In the genomic region with DNA sequence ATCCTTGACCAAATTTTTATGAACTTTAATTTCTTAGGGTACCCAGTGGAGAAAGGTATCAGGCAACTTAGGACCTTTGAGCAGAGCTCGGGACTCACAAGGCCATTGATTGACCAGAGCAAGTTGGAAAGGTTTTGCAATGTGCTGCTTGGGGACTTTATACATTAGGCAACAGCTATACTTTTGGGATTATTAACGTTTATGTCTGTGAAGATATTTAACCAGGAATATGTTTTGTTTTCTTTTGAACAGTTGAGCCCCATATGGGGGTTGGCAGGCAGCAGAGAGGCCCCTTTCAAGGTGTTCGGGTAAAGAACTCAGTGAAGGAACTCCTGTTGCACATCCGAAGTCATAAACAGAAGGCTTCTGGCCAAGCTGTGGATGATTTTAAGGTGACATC, we compare ENCODE assay signal across 8 cellular contexts. TPM values are rescaled to one million over a fixed set of nuclear protein-coding genes. Genes with fewer than 3 reads are reported as not detected.
DNase-seq lines count a peak whose midpoint lies in the region; ATAC-seq and TF ChIP-seq lines count a peak whose summit lies in the region.

No MANE protein-coding gene starts in this region.

- H3K9me3 ChIP-seq in DND-41 (ENCODE audit: insufficient read depth, low read length, severe bottlenecking): no peaks in the 10 kb centered on the region
- H3K9me3 ChIP-seq in Peyer's patch: no peaks in the 10 kb centered on the region
- H3K9me3 ChIP-seq in esophagus (ENCODE audit: control insufficient read depth in 2 of 2, insufficient read depth in 1 of 2, low read depth in 1 of 2, low read length in 1 of 2): no peaks in the 10 kb centered on the region
- no peaks in the 10 kb centered on the region for H3K9me3 ChIP-seq in prostate gland

- TF ChIP-seq POLR2A in Peyer's patch (IDR thresholded peaks at IDR 0.05) (no peak), prostate gland (IDR thresholded peaks at IDR 0.05) (no peak)

- H3K36me3 ChIP-seq in DND-41 (ENCODE audit: insufficient read depth, low read length) (peaks cover 48% of the 10 kb centered on the region), Peyer's patch (peaks cover 3 to 50% (median 5%) of the 10 kb centered on the region in 3 donors), esophagus (ENCODE audit: control insufficient read depth in 2 of 2, insufficient read depth in 2 of 2, low read length in 1 of 2) (peaks cover 8 to 19% of the 10 kb centered on the region in 2 donors), prostate gland (peaks cover 5 to 10% of the 10 kb centered on the region in 2 donors)

- peaks cover 22% of the 10 kb centered on the region for H3K79me2 ChIP-seq in DND-41 (ENCODE audit: insufficient read depth, low read length)

- no peak for TF ChIP-seq CTCF in DND-41 (IDR thresholded peaks at IDR 0.05; ENCODE audit: borderline replicate concordance, extremely low read depth, low read length, poor library complexity, severe bottlenecking)
- no peak for TF ChIP-seq CTCF in Peyer's patch (IDR thresholded peaks at IDR 0.05)
- no peak for TF ChIP-seq CTCF in prostate gland (IDR thresholded peaks at IDR 0.05)

- no peak overlapping the region for H2AFZ ChIP-seq in DND-41 (ENCODE audit: low read depth, low read length)

- H3K4me3 ChIP-seq in DND-41 (ENCODE audit: low read depth in 1 of 2, low read length in 2 of 2): peak overlapping the region in 1 of 2 experiments; percentile 89; a peak in 2 of 4 replicates
- H3K4me3 ChIP-seq in Peyer's patch: peak overlapping the region; percentile 84 to 95 (median 92)
- peak overlapping the region; percentile 32 to 84 for H3K4me3 ChIP-seq in esophagus (ENCODE audit: low read depth in 1 of 2, low read length in 2 of 2)
- H3K4me3 ChIP-seq in prostate gland: peak overlapping the region; percentile 75 to 94

- ATAC-seq in DND-41 (ENCODE audit: insufficient read depth, low read depth) (no peak), HG03432 (IDR thresholded peaks at IDR 0.05; ENCODE audit: unreplicated experiment) (no peak)

- H3K27ac ChIP-seq in DND-41 (ENCODE audit: low read length) (peak overlapping the region; percentile 74; the same call in 1 of the 2 replicates), Peyer's patch (peak overlapping the region; percentile 99 to 100 (median 100)), esophagus (ENCODE audit: low read depth in 2 of 2, low read length in 1 of 2) (peak overlapping the region in 1 of 2 donors; percentile 39), prostate gland (peak overlapping the region; percentile 9 to 95)

- intact Hi-C loops in prostate gland (cut with DNase I): no loop called here

- H4K20me1 ChIP-seq in DND-41 (ENCODE audit: insufficient read depth, low read length): no peaks in the 10 kb centered on the region

- H3K4me2 ChIP-seq in DND-41 (ENCODE audit: insufficient read depth, low read length): peak overlapping the region; percentile 61

- peaks cover 23% of the 10 kb centered on the region for H3K4me1 ChIP-seq in DND-41 (ENCODE audit: insufficient read depth, low read length)
- H3K4me1 ChIP-seq in Peyer's patch: peaks cover 0 to 40% (median 3%) of the 10 kb centered on the region in 4 donors
- H3K4me1 ChIP-seq in esophagus (ENCODE audit: control insufficient read depth in 2 of 2, insufficient read depth in 2 of 2, low read length in 1 of 2): peaks cover 2 to 11% of the 10 kb centered on the region in 2 donors
- H3K4me1 ChIP-seq in prostate gland (replicated peaks): peaks cover 11% of the 10 kb centered on the region

- no peak overlapping the region for H3K9ac ChIP-seq in DND-41 (ENCODE audit: low read depth, low read length)

- H3K27me3 ChIP-seq in DND-41 (ENCODE audit: insufficient read depth, low read length, poor library complexity) (no peaks in the 10 kb centered on the region), Peyer's patch (no peaks in the 10 kb centered on the region), esophagus (ENCODE audit: control insufficient read depth in 1 of 2, insufficient read depth in 2 of 2, low read length in 2 of 2) (no peaks in the 10 kb centered on the region), prostate gland (replicated peaks; ENCODE audit: insufficient read depth) (no peaks in the 10 kb centered on the region)

- DNase-seq in DND-41: no peak
- DNase-seq in Peyer's patch: no peak
- no peak for DNase-seq in prostate gland (ENCODE audit: low spot score)
- no peak for DNase-seq in NCI-H1436 treated with DMSO at 0.1 percent for 48 hours (lab: John Stamatoyannopoulos, UW)
- no peak for DNase-seq in glomerular visceral epithelial cell (ENCODE audit: extremely low spot score)
- no peak for DNase-seq in activated CD8-positive, alpha-beta memory T cell treated with anti-CD3 and anti-CD28 coated beads, Interleukin-2, amount 50 U/mL, for 4 hours

- WGBS in esophagus, 2 donors: 43 to 57% methylated on average over 4 of the region's 4 CpGs
- WGBS in prostate gland: 57% methylated on average over 4 of the region's 4 CpGs

RNA-seq across cellular contexts. Expression of a gene that starts 2.5 kb away (rescaled TPM):
- 10 to 100 TPM; 37.1 to 70.1 (median 52.9) TPM for total RNA-seq in Peyer's patch
- polyA plus RNA-seq in esophagus: 10 to 100 TPM; 14.4 to 30.3 TPM
- 10 to 100 TPM; 25.7 to 38.3 TPM for total RNA-seq in prostate gland
